8 cellular contexts compared by ENCODE assay signal in the genomic region with DNA sequence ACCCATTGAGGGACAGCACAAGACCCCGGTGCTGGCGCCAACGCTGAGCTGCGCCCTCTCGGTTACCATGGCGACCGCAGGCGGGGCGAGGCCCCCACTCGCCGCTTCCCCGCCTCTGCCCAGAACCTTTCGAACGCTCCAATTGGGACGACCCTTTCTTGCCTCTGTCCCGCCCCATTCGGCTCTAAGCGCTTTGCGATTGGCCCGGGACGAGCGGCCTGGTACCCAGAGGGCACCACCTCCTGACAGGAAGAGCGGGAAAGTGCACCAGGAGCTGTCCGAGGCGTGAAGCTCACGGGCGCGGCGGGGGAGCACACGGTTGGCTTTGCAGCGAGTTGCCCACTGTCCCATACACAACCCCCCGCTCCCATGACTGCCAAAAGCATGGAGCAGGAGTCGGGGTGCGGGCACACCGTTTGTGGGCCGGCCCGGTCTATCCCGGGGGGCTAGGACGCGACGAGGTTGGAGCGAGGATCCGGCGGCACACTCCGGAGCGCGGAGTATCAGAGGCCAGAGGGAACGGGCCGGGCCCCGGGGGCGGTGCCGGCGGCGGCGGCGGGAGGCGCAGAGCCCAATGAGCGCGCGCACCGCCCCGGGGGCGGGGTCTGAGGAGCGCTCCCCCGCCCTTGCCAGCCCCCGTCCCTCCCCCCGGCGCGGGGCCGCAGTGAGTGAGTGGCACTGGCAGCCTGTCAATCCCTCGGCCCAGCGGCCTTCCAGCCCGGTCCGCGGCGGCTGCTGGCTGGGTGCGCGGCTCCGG. TPM values are rescaled to one million over a fixed set of nuclear protein-coding genes. Genes with fewer than 3 reads are reported as not detected.
A peak's percentile ranks its signal among the peaks of the same experiment; 100 is the strongest.
DNase-seq lines count a peak whose midpoint lies in the region; ATAC-seq and TF ChIP-seq lines count a peak whose summit lies in the region.

No MANE protein-coding gene starts in this region.

- CTCF ChIA-PET in BJ (lab: Yijun Ruan, JAX) = interaction anchor here (1.1 to 1.6 kb wide), 3 partner anchors 12 to 338 kb away, joined by 3 to 5 read pairs (median 4); no protein-coding TSS in a partner anchor

- peak overlapping the region; percentile 95 for H3K4me3 Mint-ChIP-seq in activated CD4-positive, alpha-beta T cell treated with anti-CD3 and anti-CD28 coated beads, Interleukin-2, amount 10 ng/mL, durations not matched to agents 24 days and 14 days

- no peak for TF ChIP-seq CTCF in BJ (IDR thresholded peaks at IDR 0.05; ENCODE audit: insufficient read depth, low read depth, low read length)
- no peak for TF ChIP-seq CTCF in coronary artery (IDR thresholded peaks at IDR 0.05)

- H3K27ac Mint-ChIP-seq in activated CD4-positive, alpha-beta T cell treated with anti-CD3 and anti-CD28 coated beads, Interleukin-2, amount 10 ng/mL, durations not matched to agents 24 days and 14 days = peak overlapping the region; percentile 95

- DNase-seq in BJ (ENCODE audit: low read depth) = peak; percentile 65
- DNase-seq in GM19240 (ENCODE audit: insufficient read length, low spot score) = peak; percentile 93
- peak; percentile 94 for DNase-seq in NCI-H524 treated with DMSO at 0.1 percent for 48 hours (lab: John Stamatoyannopoulos, UW)
- peak; percentile 97 for DNase-seq in activated CD4-positive, alpha-beta T cell treated with anti-CD3 and anti-CD28 coated beads, Interleukin-2, amount 10 ng/mL, durations not matched to agents 24 days and 14 days
- DNase-seq in coronary artery (ENCODE audit: low spot score) = peak; percentile 95
- peak; percentile 98 for DNase-seq in left kidney (ENCODE audit: low read depth, low spot score)
- peak; percentile 95 for DNase-seq in stimulated activated CD4-positive, alpha-beta T cell treated with anti-CD3 and anti-CD28 coated beads, Interleukin-1b, Interleukin-23, amount 100 ng/mL, for 48 hours

- no peaks in the 10 kb centered on the region for H3K36me3 ChIP-seq in BJ (ENCODE audit: control insufficient read depth, insufficient read depth, low read length)

- peaks cover 39% of the 10 kb centered on the region for H3K27me3 Mint-ChIP-seq in activated CD4-positive, alpha-beta T cell treated with anti-CD3 and anti-CD28 coated beads, Interleukin-2, amount 10 ng/mL, durations not matched to agents 24 days and 14 days

- POLR2A ChIA-PET in BJ (lab: Charles Lee) = no interaction called here

- H3K9me3 Mint-ChIP-seq in activated CD4-positive, alpha-beta T cell treated with anti-CD3 and anti-CD28 coated beads, Interleukin-2, amount 10 ng/mL, durations not matched to agents 24 days and 14 days = no peaks in the 10 kb centered on the region

- intact Hi-C loops in activated CD4-positive, alpha-beta T cell treated with anti-CD3 and anti-CD28 coated beads, Interleukin-2, amount 10 ng/mL, durations not matched to agents 24 days and 14 days (cut with micrococcal nuclease) = loop anchor here (1.0 to 5.0 kb wide), 4 partner anchors 39 to 114 kb away; partner anchors contain the start of gene MAPKAP1

- peaks cover 27% of the 10 kb centered on the region for H3K4me1 Mint-ChIP-seq in activated CD4-positive, alpha-beta T cell treated with anti-CD3 and anti-CD28 coated beads, Interleukin-2, amount 10 ng/mL, durations not matched to agents 24 days and 14 days

- H3K27ac ChIP-seq in coronary artery = peak overlapping the region; percentile 70 to 95

- H3K36me3 Mint-ChIP-seq in activated CD4-positive, alpha-beta T cell treated with anti-CD3 and anti-CD28 coated beads, Interleukin-2, amount 10 ng/mL, durations not matched to agents 24 days and 14 days (ENCODE audit: low read depth) = peaks cover 11% of the 10 kb centered on the region

- H3K4me3 ChIP-seq in BJ (ENCODE audit: low read depth, low read length) (peak overlapping the region; percentile 89), coronary artery (peak overlapping the region; percentile 94)

- ATAC-seq in HG03457 (IDR thresholded peaks at IDR 0.05; ENCODE audit: unreplicated experiment) = peak; percentile 52

- no peaks in the 10 kb centered on the region for H3K27me3 ChIP-seq in BJ (ENCODE audit: control insufficient read depth, insufficient read depth, low read length)

RNA-seq across cellular contexts. Expression of gene PBX3, which starts 1.0 kb away (rescaled TPM):
- 27.9 and 31.7 TPM in 2 replicates for polyA plus RNA-seq in BJ (2011; rRNA removed)
- polyA minus RNA-seq in BJ (2011; rRNA and poly(A)+ RNA removed) = 20.9 and 26.8 TPM in 2 replicates
- total RNA-seq in activated CD4-positive, alpha-beta T cell treated with anti-CD3 and anti-CD28 coated beads, Interleukin-2, amount 10 ng/mL, durations not matched to agents 24 days and 14 days = 26.1 and 27.7 TPM in 2 replicates

RNA-seq across cellular contexts. Expression of gene MAPKAP1, which starts 39.2 kb away (rescaled TPM):
- polyA plus RNA-seq in BJ (2011; rRNA removed) = 113 TPM in 2 replicates
- 53.9 and 65.6 TPM in 2 replicates for polyA minus RNA-seq in BJ (2011; rRNA and poly(A)+ RNA removed)
- total RNA-seq in activated CD4-positive, alpha-beta T cell treated with anti-CD3 and anti-CD28 coated beads, Interleukin-2, amount 10 ng/mL, durations not matched to agents 24 days and 14 days = 104 and 123 TPM in 2 replicates

Comparison
In these comparisons a context has a peak if more than half of its experiments do, and no peak if none do; other contexts are left out.
1. Peak in every context shown above with its lines: DNase-seq, ATAC-seq, H3K4me3 ChIP-seq and H3K27ac ChIP-seq.